ENCODE assay signal across 27 cellular contexts in the genomic region with DNA sequence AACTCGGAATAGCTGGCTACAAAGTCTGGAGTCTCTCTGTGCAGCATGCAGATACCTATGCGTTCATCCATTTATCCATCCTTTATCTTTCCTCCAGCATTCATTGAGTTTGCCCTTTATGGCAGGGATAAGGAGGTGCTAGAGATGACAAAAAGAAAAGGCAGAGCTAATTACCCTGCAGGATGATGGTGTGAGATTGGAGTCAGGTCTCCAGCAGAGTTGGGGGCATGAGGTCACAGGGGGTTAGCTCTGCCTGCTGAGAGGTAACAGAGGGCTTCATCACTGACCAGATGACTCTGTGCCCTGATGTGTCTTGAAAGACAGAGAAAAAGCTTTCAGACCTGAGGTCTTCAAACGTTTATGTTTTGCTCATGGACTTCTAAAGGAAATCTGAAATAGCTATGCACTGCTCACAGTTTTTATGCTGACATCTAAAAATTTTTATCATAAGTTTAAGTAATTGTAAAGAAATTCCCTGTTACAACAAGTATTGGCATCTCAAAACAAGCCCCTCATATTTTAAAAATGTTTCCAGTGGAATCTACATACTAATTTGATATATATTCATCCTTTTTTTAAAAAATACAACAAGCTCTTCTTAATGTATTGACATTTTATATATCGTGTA.
"Had no signal": no experiment of that assay in that cellular context is flagged by ENCODE, and none has a peak within 500 bp of the region (broad histone marks: within the 10 kb centered on the region; RNA-seq: fewer than 3 reads in every experiment).

No MANE protein-coding gene starts in this region.

- H3K9me3 Mint-ChIP-seq: activated B cell treated with CpG ODN at 0.5 μM for 24 hours; activated CD4-positive, alpha-beta T cell treated with anti-CD3 and anti-CD28 coated beads, Interleukin-2, amount 10 ng/mL, durations not matched to agents 24 days and 14 days; activated naive CD4-positive, alpha-beta T cell treated with anti-CD3 and anti-CD28 coated beads, Interleukin-2, amount 50 U/mL, for 72 hours; activated naive CD8-positive, alpha-beta T cell treated with anti-CD3 and anti-CD28 coated beads, Interleukin-2, amount 50 U/mL, for 24 hours; activated T-cell treated with anti-CD3 and anti-CD28 coated beads, Interleukin-2, amount 50 U/mL, for 24 hours; activated T-helper 1 cell treated with anti-CD3 and anti-CD28 coated beads, Interleukin-12 subunit alpha, Interleukin-12 subunit beta, Interleukin-2, Interleukin-4 antibody, amounts not matched to agents 30 ng/mL and 10 ng/mL and 1 ng/mL, durations not matched to agents 14 hours and 24 hours and 36 hours had no signal

- H3K4me3 Mint-ChIP-seq: activated B cell treated with CpG ODN at 0.5 μM for 24 hours; activated CD4-positive, alpha-beta T cell treated with anti-CD3 and anti-CD28 coated beads, Interleukin-2, amount 10 ng/mL, durations not matched to agents 24 days and 14 days; activated CD8-positive, alpha-beta memory T cell treated with anti-CD3 and anti-CD28 coated beads, Interleukin-2, amount 10 ng/mL, durations not matched to agents 7 days and 5 days; activated naive CD8-positive, alpha-beta T cell treated with anti-CD3 and anti-CD28 coated beads, Interleukin-2, amount 50 U/mL, for 24 hours; activated T-cell treated with anti-CD3 and anti-CD28 coated beads, Interleukin-2, amount 50 U/mL, for 24 hours; activated T-helper 1 cell treated with anti-CD3 and anti-CD28 coated beads, Interleukin-12 subunit alpha, Interleukin-12 subunit beta, Interleukin-2, Interleukin-4 antibody, amounts not matched to agents 30 ng/mL and 10 ng/mL and 1 ng/mL, durations not matched to agents 14 hours and 24 hours and 36 hours; T-helper 17 cell had no signal

- H3K36me3 Mint-ChIP-seq: activated CD8-positive, alpha-beta memory T cell treated with anti-CD3 and anti-CD28 coated beads, Interleukin-2, amount 10 ng/mL, durations not matched to agents 7 days and 5 days; activated naive CD4-positive, alpha-beta T cell treated with anti-CD3 and anti-CD28 coated beads, Interleukin-2, amount 50 U/mL, for 72 hours had no signal

- H3K4me3 ChIP-seq: ascending aorta, body of pancreas, SJSA1 had no signal

- H3K27ac Mint-ChIP-seq: activated B cell treated with CpG ODN at 0.5 μM for 24 hours; activated CD4-positive, alpha-beta T cell treated with anti-CD3 and anti-CD28 coated beads, Interleukin-2, amount 10 ng/mL, durations not matched to agents 24 days and 14 days; activated CD8-positive, alpha-beta memory T cell treated with anti-CD3 and anti-CD28 coated beads, Interleukin-2, amount 10 ng/mL, durations not matched to agents 7 days and 5 days; activated naive CD4-positive, alpha-beta T cell treated with anti-CD3 and anti-CD28 coated beads, Interleukin-2, amount 50 U/mL, for 72 hours; activated naive CD8-positive, alpha-beta T cell treated with anti-CD3 and anti-CD28 coated beads, Interleukin-2, amount 50 U/mL, for 24 hours; activated T-cell treated with anti-CD3 and anti-CD28 coated beads, Interleukin-2, amount 50 U/mL, for 24 hours; activated T-helper 1 cell treated with anti-CD3 and anti-CD28 coated beads, Interleukin-12 subunit alpha, Interleukin-12 subunit beta, Interleukin-2, Interleukin-4 antibody, amounts not matched to agents 30 ng/mL and 10 ng/mL and 1 ng/mL, durations not matched to agents 14 hours and 24 hours and 36 hours; T-helper 17 cell had no signal

- H3K4me1 ChIP-seq: ascending aorta, SJSA1 had no signal

- FAIRE-seq: bronchial epithelial cell, RCC 7860 had no signal

- DNase-seq: activated B cell treated with CpG ODN at 0.5 μM for 24 hours; activated CD4-positive, alpha-beta T cell treated with anti-CD3 and anti-CD28 coated beads for 1 hour; activated CD4-positive, alpha-beta T cell treated with anti-CD3 and anti-CD28 coated beads, Interleukin-2, amount 10 ng/mL, durations not matched to agents 24 days and 14 days; activated CD4-positive, alpha-beta T cell treated with anti-CD3 and anti-CD28 coated beads, Interleukin-2, amount 50 U/mL, for 48 hours; activated CD8-positive, alpha-beta memory T cell treated with anti-CD3 and anti-CD28 coated beads, Interleukin-2, amount 10 ng/mL, durations not matched to agents 7 days and 5 days; activated effector memory CD4-positive, alpha-beta T cell treated with Interleukin-2 at 50 U/mL for 16 hours; activated naive CD4-positive, alpha-beta T cell; activated naive CD8-positive, alpha-beta T cell treated with anti-CD3 and anti-CD28 coated beads, Interleukin-2, amount 50 U/mL, for 24 hours; activated T-cell treated with anti-CD3 and anti-CD28 coated beads, Interleukin-2, amount 50 U/mL, for 24 hours; amniotic stem cell; body of pancreas; central memory CD4-positive, alpha-beta T cell; NCI-H1048; NCI-H1694 treated with DMSO at 0.1 percent for 48 hours; NCI-H2081; NCI-H446; NCI-H524; PC-3; SHP77; T-helper 17 cell; T-helper 9 cell had no signal

- H3K4me1 Mint-ChIP-seq: activated B cell treated with CpG ODN at 0.5 μM for 24 hours; activated CD4-positive, alpha-beta T cell treated with anti-CD3 and anti-CD28 coated beads, Interleukin-2, amount 10 ng/mL, durations not matched to agents 24 days and 14 days; activated naive CD8-positive, alpha-beta T cell treated with anti-CD3 and anti-CD28 coated beads, Interleukin-2, amount 50 U/mL, for 24 hours had no signal

- H3K27ac ChIP-seq: ascending aorta, body of pancreas, SJSA1 had no signal

- H3K36me3 ChIP-seq: ascending aorta, SJSA1 had no signal

- H3K9me3 ChIP-seq: ascending aorta, body of pancreas, SJSA1 had no signal

- H3K27me3 ChIP-seq: ascending aorta, body of pancreas, SJSA1 had no signal

- H3K27me3 Mint-ChIP-seq: activated B cell treated with CpG ODN at 0.5 μM for 24 hours; activated naive CD8-positive, alpha-beta T cell treated with anti-CD3 and anti-CD28 coated beads, Interleukin-2, amount 50 U/mL, for 24 hours; activated T-cell treated with anti-CD3 and anti-CD28 coated beads, Interleukin-2, amount 50 U/mL, for 24 hours had no signal
